ENCODE assay signal across 32 cellular contexts in the genomic region with DNA sequence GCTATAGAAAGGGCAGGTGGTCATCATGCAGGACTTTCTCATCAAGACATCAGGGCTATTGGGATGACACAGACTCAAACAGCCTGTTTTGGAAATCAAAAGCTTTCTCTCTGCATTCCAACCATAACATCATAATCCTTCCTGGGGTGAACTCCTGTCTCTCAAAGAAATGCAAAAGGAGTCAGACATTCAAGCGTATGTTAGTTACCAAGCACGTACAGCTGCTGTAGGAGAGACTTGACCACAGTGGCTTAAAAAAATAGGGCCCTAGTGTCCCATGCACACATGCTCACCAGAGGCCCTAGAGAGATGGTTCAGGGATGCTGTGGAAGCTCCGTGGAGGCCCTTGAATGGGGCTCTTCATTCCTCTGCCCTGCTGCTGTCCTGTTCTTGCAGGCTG. TPM values are rescaled to one million over a fixed set of nuclear protein-coding genes. Genes with fewer than 3 reads are reported as not detected.
"Had no signal": no experiment of that assay in that cellular context is flagged by ENCODE, and none has a peak within 500 bp of the region (broad histone marks: within the 10 kb centered on the region; RNA-seq: fewer than 3 reads in every experiment).

No MANE protein-coding gene starts in this region.

- H3K4me3 ChIP-seq: neural progenitor cell, ovary, psoas muscle, right lobe of liver, sigmoid colon, skin epidermis, smooth muscle cell, spleen, suprapubic skin, testis, tibial artery, transverse colon, upper lobe of right lung, uterus had no signal

- H3K36me3 ChIP-seq: neural progenitor cell, ovary, right lobe of liver, spleen, suprapubic skin, tibial artery, transverse colon, upper lobe of right lung, uterus had no signal

- H3K79me2 ChIP-seq: parathyroid adenoma had no signal

- H3K27me3 ChIP-seq: ovary, sigmoid colon, testis, transverse colon had no signal

- H3K9ac ChIP-seq: neural progenitor cell, parathyroid adenoma had no signal

- H3K27ac ChIP-seq: neural progenitor cell, ovary, parathyroid adenoma, psoas muscle, right lobe of liver, sigmoid colon, skin epidermis, spleen, suprapubic skin, testis, tibial artery, transverse colon, upper lobe of right lung, uterus had no signal

- H3K4me1 ChIP-seq: parathyroid adenoma, psoas muscle, right lobe of liver, spleen, suprapubic skin, testis, tibial artery, uterus had no signal

- H3K4me2 ChIP-seq: neural progenitor cell, smooth muscle cell had no signal

- DNase-seq: natural killer cell; occipital lobe; ovary; psoas muscle; right cardiac atrium; right lobe of liver; sigmoid colon; spleen; stimulated activated CD4-positive, alpha-beta T cell treated with anti-CD3 and anti-CD28 coated beads, Interleukin-12 subunit alpha, Interleukin-12 subunit beta, amount 100 ng/mL, for 4 hours; stimulated activated CD4-positive, alpha-beta T cell treated with anti-CD3 and anti-CD28 coated beads, Interleukin-1b, Interleukin-23, amount 100 ng/mL, for 48 hours; stimulated activated CD4-positive, alpha-beta T cell treated with anti-CD3 and anti-CD28 coated beads, Interleukin-4, amount 100 ng/mL, for 1 hour; stimulated activated CD4-positive, alpha-beta T cell treated with anti-CD3 and anti-CD28 coated beads, Interleukin-4, amount 100 ng/mL, for 4 hours; stimulated activated CD8-positive, alpha-beta memory T cell treated with anti-CD3 and anti-CD28 coated beads, Interleukin-4, amount 100 ng/mL, for 48 hours; stimulated activated naive CD4-positive, alpha-beta T cell; stimulated activated naive CD8-positive, alpha-beta T cell treated with anti-CD3 and anti-CD28 coated beads, Interleukin-15, amount 100 ng/mL, for 72 hours; stimulated activated naive CD8-positive, alpha-beta T cell treated with anti-CD3 and anti-CD28 coated beads, Interleukin-15, Interleukin-2, amounts not matched to agents 100 U/mL and 50 U/mL, for 24 hours; substantia nigra; testis; tibial artery; transverse colon; upper lobe of right lung; uterus had no signal

- H3K9me3 ChIP-seq: right lobe of liver, testis, transverse colon had no signal

- H2AFZ ChIP-seq: neural progenitor cell, parathyroid adenoma had no signal

- ATAC-seq: natural killer cell; psoas muscle; right cardiac atrium; right lobe of liver; stimulated activated memory B cell treated with anti-CD40 and anti-IgM and Interleukin-4, amounts not matched to agents 10 μg/mL and 1 μg/mL and 100 μg/mL, for 72 hours; stimulated activated naive CD8-positive, alpha-beta T cell treated with anti-CD3 and anti-CD28 coated beads, Interleukin-15, amount 100 ng/mL, for 72 hours; stimulated activated naive CD8-positive, alpha-beta T cell treated with anti-CD3 and anti-CD28 coated beads, Interleukin-15, Interleukin-2, amounts not matched to agents 100 U/mL and 50 U/mL, for 24 hours; upper lobe of right lung had no signal

RNA-seq across cellular contexts. Expression of a gene that starts 24.6 kb away (rescaled TPM):
- total RNA-seq: natural killer cell, osteoblast, progenitor cell of endocrine pancreas, renal cortical epithelial cell had no signal
- polyA plus RNA-seq: neural cell had no signal
